8 cellular contexts compared by ENCODE assay signal in genomic region chr10:92592761-92593552, GRCh38. TPM values are rescaled to one million over a fixed set of nuclear protein-coding genes. Genes with fewer than 3 reads are reported as not detected.
DNase-seq lines count a peak whose midpoint lies in the region; ATAC-seq and TF ChIP-seq lines count a peak whose summit lies in the region.

Gene KIF11, plus strand, starts transcription at chr10:92593130. Its CDS starts 246 bp downstream, at chr10:92593376.

- H3K27ac ChIP-seq in A673 (ENCODE audit: low read depth, low read length, poor library complexity, severe bottlenecking), result peak within 1 kb of the TSS; percentile 96
- peak within 1 kb of the TSS; percentile 89 for H3K27ac ChIP-seq in VCaP
- H3K27ac ChIP-seq in breast epithelium, result peak within 1 kb of the TSS; percentile 95 to 97
- H3K27ac ChIP-seq in iPS-20b (ENCODE audit: low read length), result peak within 1 kb of the TSS; percentile 57
- H3K27ac ChIP-seq in skin epidermis, result peak within 1 kb of the TSS; percentile 47 to 95 (median 89)

- TF ChIP-seq CTCF in A673 (conservative IDR thresholded peaks at IDR 0.05; ENCODE audit: low read depth, low read length) (no peak), VCaP (conservative IDR thresholded peaks at IDR 0.05) (peak; percentile 24; the same call in 1 of the 2 replicates), breast epithelium (IDR thresholded peaks at IDR 0.05) (no peak)

- ATAC-seq in GM18868 (IDR thresholded peaks at IDR 0.05; ENCODE audit: unreplicated experiment) (peak; percentile 72), HG03108 (IDR thresholded peaks at IDR 0.05; ENCODE audit: unreplicated experiment) (peak; percentile 68)

- H3K9me3 ChIP-seq in A673 (ENCODE audit: low read depth, low read length, poor library complexity, severe bottlenecking) (peaks cover 2% of the 10 kb centered on the region), breast epithelium (no peaks in the 10 kb centered on the region), iPS-20b (ENCODE audit: insufficient read depth, low read depth, low read length) (no peaks in the 10 kb centered on the region)

- peak; percentile 82 for TF ChIP-seq POLR2A in breast epithelium (IDR thresholded peaks at IDR 0.05)

- H3K9ac ChIP-seq in iPS-20b (ENCODE audit: low read depth, low read length), result peak within 1 kb of the TSS; percentile 96

- POLR2A ChIA-PET in A673 (lab: Charles Lee; ENCODE audit: low non-redundant PET), result no interaction called here

- no peaks in the 10 kb centered on the region for H3K27me3 ChIP-seq in A673 (replicated peaks; ENCODE audit: insufficient read depth, low read depth, low read length, poor library complexity)
- no peaks in the 10 kb centered on the region for H3K27me3 ChIP-seq in breast epithelium
- no peaks in the 10 kb centered on the region for H3K27me3 ChIP-seq in iPS-20b (ENCODE audit: insufficient read depth, low read length)

- peaks cover 1% of the 10 kb centered on the region for H3K36me3 ChIP-seq in A673 (ENCODE audit: insufficient read depth, low read length, poor library complexity, severe bottlenecking)
- no peaks in the 10 kb centered on the region for H3K36me3 ChIP-seq in breast epithelium
- no peaks in the 10 kb centered on the region; the same call in 1 of the 2 replicates for H3K36me3 ChIP-seq in iPS-20b (ENCODE audit: insufficient read depth, low read depth, low read length)

- CTCF ChIA-PET in A673 (lab: Charles Lee), result no interaction called here

- BruUV-seq in A673 (replicated peaks; lab: Mats Ljungman, UMichigan), result no TSS peak

- intact Hi-C loops in A673 (cut with micrococcal nuclease; ENCODE audit: unreplicated experiment) (loop anchor here (10.0 kb wide), 1 partner anchor 252 kb away; the partner anchor contains the start of gene EXOC6), breast epithelium (cut with DNase I; ENCODE audit: low total_unique reads) (no loop called here)

- H3K4me3 ChIP-seq in A673 (ENCODE audit: low read depth, low read length, poor library complexity, severe bottlenecking) (peak within 1 kb of the TSS; percentile 81), breast epithelium (peak within 1 kb of the TSS; percentile 64 to 78 (median 74)), iPS-20b (ENCODE audit: low read length) (peak within 1 kb of the TSS; percentile 95), skin epidermis (peak within 1 kb of the TSS; percentile 64 to 97 (median 78))

- H3K4me1 ChIP-seq in A673 (ENCODE audit: insufficient read depth, low read length, poor library complexity, severe bottlenecking) (peaks cover 20% of the 10 kb centered on the region), breast epithelium (no peaks in the 10 kb centered on the region), iPS-20b (ENCODE audit: insufficient read depth, low read length) (peaks cover 13% of the 10 kb centered on the region; the same call in 1 of the 2 replicates)

- DNase-seq in A673 (ENCODE audit: low spot score), result peak; percentile 99
- DNase-seq in NCI-H2196 treated with DMSO at 0.1 percent for 48 hours (lab: John Stamatoyannopoulos, UW; ENCODE audit: unreplicated experiment), result peak; percentile 73
- DNase-seq in breast epithelium (ENCODE audit: low spot score in 2 of 2), result peak; percentile 97

RNA-seq across cellular contexts. Expression of gene KIF11, which starts in this region (rescaled TPM):
- total RNA-seq in A673 (2021), result 91.4 and 92.0 TPM in 2 replicates
- total RNA-seq in breast epithelium, result 1 to 10 TPM in 2 of 3 donors, under 1 TPM in 1; 0.66 to 2.6 (median 1.6) TPM

Comparison
In these comparisons a context has a peak if more than half of its experiments do, and no peak if none do; other contexts are left out.
1. Peak in every context shown above with its lines: DNase-seq, ATAC-seq, H3K4me3 ChIP-seq and H3K27ac ChIP-seq.
2. RNA of gene KIF11 (total RNA-seq): 91.4 to 92.0 TPM in A673; 0.66 to 2.6 TPM in breast epithelium; every median in the first group is over 10 times any median in the second.